ENCODE assay signal across 1 cellular context in genomic region chr9:5843450-5844249, GRCh38.
TF ChIP-seq lines count a peak whose summit lies in the region.

No MANE protein-coding gene starts in this region.

TF ChIP-seq in H1, 55 proteins besides CTCF, POLR2A, EP300 and RAD21:
- TF ChIP-seq TAF7 (optimal IDR thresholded peaks at IDR 0.05; ENCODE audit: borderline replicate concordance, low read depth, low read length) (no peak), KDM1A (IDR thresholded peaks at IDR 0.05; ENCODE audit: borderline replicate concordance, low read length) (no peak), JUN (IDR thresholded peaks at IDR 0.05; ENCODE audit: low read depth, low read length) (no peak), SAP30 (IDR thresholded peaks at IDR 0.05; ENCODE audit: insufficient read depth, insufficient replicate concordance, low read length) (no peak), ASH2L (IDR thresholded peaks at IDR 0.05; ENCODE audit: low read length) (no peak), TAF1 (IDR thresholded peaks at IDR 0.05; ENCODE audit: low read depth, low read length) (no peak), CHD2 (IDR thresholded peaks at IDR 0.05; ENCODE audit: low read length) (no peak), TBP (IDR thresholded peaks at IDR 0.05; ENCODE audit: low read depth, low read length) (no peak), ATF2 (IDR thresholded peaks at IDR 0.05; ENCODE audit: low read length) (no peak), CEBPB (IDR thresholded peaks at IDR 0.05; ENCODE audit: low read depth, low read length) (no peak), SIX5 (IDR thresholded peaks at IDR 0.05; ENCODE audit: low read depth, low read length) (no peak), SIN3A (conservative IDR thresholded peaks at IDR 0.05 in 1 of 2, IDR thresholded peaks at IDR 0.05 in 1 of 2; ENCODE audit: low read depth in 1 of 2, low read length in 2 of 2) (no peak), TEAD4 (IDR thresholded peaks at IDR 0.05; ENCODE audit: low read depth, low read length) (no peak)
- TF ChIP-seq, protein P1, sequence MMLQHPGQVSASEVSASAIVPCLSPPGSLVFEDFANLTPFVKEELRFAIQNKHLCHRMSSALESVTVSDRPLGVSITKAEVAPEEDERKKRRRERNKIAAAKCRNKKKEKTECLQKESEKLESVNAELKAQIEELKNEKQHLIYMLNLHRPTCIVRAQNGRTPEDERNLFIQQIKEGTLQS (IDR thresholded peaks at IDR 0.05; ENCODE audit: insufficient read depth, low read depth, low read length), result no peak
- TF ChIP-seq, protein P2, sequence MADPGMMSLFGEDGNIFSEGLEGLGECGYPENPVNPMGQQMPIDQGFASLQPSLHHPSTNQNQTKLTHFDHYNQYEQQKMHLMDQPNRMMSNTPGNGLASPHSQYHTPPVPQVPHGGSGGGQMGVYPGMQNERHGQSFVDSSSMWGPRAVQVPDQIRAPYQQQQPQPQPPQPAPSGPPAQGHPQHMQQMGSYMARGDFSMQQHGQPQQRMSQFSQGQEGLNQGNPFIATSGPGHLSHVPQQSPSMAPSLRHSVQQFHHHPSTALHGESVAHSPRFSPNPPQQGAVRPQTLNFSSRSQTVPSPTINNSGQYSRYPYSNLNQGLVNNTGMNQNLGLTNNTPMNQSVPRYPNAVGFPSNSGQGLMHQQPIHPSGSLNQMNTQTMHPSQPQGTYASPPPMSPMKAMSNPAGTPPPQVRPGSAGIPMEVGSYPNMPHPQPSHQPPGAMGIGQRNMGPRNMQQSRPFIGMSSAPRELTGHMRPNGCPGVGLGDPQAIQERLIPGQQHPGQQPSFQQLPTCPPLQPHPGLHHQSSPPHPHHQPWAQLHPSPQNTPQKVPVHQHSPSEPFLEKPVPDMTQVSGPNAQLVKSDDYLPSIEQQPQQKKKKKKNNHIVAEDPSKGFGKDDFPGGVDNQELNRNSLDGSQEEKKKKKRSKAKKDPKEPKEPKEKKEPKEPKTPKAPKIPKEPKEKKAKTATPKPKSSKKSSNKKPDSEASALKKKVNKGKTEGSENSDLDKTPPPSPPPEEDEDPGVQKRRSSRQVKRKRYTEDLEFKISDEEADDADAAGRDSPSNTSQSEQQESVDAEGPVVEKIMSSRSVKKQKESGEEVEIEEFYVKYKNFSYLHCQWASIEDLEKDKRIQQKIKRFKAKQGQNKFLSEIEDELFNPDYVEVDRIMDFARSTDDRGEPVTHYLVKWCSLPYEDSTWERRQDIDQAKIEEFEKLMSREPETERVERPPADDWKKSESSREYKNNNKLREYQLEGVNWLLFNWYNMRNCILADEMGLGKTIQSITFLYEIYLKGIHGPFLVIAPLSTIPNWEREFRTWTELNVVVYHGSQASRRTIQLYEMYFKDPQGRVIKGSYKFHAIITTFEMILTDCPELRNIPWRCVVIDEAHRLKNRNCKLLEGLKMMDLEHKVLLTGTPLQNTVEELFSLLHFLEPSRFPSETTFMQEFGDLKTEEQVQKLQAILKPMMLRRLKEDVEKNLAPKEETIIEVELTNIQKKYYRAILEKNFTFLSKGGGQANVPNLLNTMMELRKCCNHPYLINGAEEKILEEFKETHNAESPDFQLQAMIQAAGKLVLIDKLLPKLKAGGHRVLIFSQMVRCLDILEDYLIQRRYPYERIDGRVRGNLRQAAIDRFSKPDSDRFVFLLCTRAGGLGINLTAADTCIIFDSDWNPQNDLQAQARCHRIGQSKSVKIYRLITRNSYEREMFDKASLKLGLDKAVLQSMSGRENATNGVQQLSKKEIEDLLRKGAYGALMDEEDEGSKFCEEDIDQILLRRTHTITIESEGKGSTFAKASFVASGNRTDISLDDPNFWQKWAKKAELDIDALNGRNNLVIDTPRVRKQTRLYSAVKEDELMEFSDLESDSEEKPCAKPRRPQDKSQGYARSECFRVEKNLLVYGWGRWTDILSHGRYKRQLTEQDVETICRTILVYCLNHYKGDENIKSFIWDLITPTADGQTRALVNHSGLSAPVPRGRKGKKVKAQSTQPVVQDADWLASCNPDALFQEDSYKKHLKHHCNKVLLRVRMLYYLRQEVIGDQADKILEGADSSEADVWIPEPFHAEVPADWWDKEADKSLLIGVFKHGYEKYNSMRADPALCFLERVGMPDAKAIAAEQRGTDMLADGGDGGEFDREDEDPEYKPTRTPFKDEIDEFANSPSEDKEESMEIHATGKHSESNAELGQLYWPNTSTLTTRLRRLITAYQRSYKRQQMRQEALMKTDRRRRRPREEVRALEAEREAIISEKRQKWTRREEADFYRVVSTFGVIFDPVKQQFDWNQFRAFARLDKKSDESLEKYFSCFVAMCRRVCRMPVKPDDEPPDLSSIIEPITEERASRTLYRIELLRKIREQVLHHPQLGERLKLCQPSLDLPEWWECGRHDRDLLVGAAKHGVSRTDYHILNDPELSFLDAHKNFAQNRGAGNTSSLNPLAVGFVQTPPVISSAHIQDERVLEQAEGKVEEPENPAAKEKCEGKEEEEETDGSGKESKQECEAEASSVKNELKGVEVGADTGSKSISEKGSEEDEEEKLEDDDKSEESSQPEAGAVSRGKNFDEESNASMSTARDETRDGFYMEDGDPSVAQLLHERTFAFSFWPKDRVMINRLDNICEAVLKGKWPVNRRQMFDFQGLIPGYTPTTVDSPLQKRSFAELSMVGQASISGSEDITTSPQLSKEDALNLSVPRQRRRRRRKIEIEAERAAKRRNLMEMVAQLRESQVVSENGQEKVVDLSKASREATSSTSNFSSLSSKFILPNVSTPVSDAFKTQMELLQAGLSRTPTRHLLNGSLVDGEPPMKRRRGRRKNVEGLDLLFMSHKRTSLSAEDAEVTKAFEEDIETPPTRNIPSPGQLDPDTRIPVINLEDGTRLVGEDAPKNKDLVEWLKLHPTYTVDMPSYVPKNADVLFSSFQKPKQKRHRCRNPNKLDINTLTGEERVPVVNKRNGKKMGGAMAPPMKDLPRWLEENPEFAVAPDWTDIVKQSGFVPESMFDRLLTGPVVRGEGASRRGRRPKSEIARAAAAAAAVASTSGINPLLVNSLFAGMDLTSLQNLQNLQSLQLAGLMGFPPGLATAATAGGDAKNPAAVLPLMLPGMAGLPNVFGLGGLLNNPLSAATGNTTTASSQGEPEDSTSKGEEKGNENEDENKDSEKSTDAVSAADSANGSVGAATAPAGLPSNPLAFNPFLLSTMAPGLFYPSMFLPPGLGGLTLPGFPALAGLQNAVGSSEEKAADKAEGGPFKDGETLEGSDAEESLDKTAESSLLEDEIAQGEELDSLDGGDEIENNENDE (IDR thresholded peaks at IDR 0.05; ENCODE audit: insufficient replicate concordance, low read length), result no peak
